In genomic region chr1:67618285-67619018, GRCh38 we compare ENCODE assay signal across 9 cellular contexts.
DNase-seq lines count a peak whose midpoint lies in the region; ATAC-seq and TF ChIP-seq lines count a peak whose summit lies in the region.
"Had no signal": no experiment of that assay in that cellular context is flagged by ENCODE, and none has a peak within 500 bp of the region (broad histone marks: within the 10 kb centered on the region; RNA-seq: fewer than 3 reads in every experiment).

No MANE protein-coding gene starts in this region.

- 25 to 40% methylated on average over 8 to 14 of the region's 14 CpGs for WGBS in transverse colon (ENCODE audit: low coverage in 1 of 2), 2 donors

- peak overlapping the region; percentile 54 for H3K27ac Mint-ChIP-seq in mesothelial cell of epicardium
- H3K27ac Mint-ChIP-seq in CD8-positive, alpha-beta memory T cell, result no peak overlapping the region
- no peak overlapping the region for H3K27ac Mint-ChIP-seq in activated T-helper 1 cell treated with anti-CD3 and anti-CD28 coated beads, Interleukin-12 subunit alpha, Interleukin-12 subunit beta, Interleukin-2, Interleukin-4 antibody, amounts not matched to agents 30 ng/mL and 10 ng/mL and 1 ng/mL, durations not matched to agents 14 hours and 24 hours and 36 hours
- H3K27ac Mint-ChIP-seq: IgD-negative memory B cell had no signal

- H3K27me3 ChIP-seq in Panc1 (ENCODE audit: control insufficient read depth, insufficient read depth, low read length) (no peaks in the 10 kb centered on the region), transverse colon (no peaks in the 10 kb centered on the region)
- no peaks in the 10 kb centered on the region for H3K27me3 ChIP-seq in CD8-positive, alpha-beta memory T cell (ENCODE audit: insufficient read depth, low read length, poor library complexity, severe bottlenecking)

- BruUV-seq in Panc1 (replicated peaks; lab: Mats Ljungman, UMichigan), result no TSS peak

- H3K36me3 Mint-ChIP-seq in mesothelial cell of epicardium, result no peaks in the 10 kb centered on the region
- no peaks in the 10 kb centered on the region for H3K36me3 Mint-ChIP-seq in CD8-positive, alpha-beta memory T cell
- no peaks in the 10 kb centered on the region for H3K36me3 Mint-ChIP-seq in activated T-helper 1 cell treated with anti-CD3 and anti-CD28 coated beads, Interleukin-12 subunit alpha, Interleukin-12 subunit beta, Interleukin-2, Interleukin-4 antibody, amounts not matched to agents 30 ng/mL and 10 ng/mL and 1 ng/mL, durations not matched to agents 14 hours and 24 hours and 36 hours (ENCODE audit: low read depth)
- H3K36me3 Mint-ChIP-seq: IgD-negative memory B cell had no signal

- TF ChIP-seq CTCF in Panc1 (IDR thresholded peaks at IDR 0.05) (no peak), epithelial cell of esophagus (IDR thresholded peaks at IDR 0.05; ENCODE audit: insufficient read depth, low read depth, low read length, missing control alignments) (no peak), mesothelial cell of epicardium (IDR thresholded peaks at IDR 0.05; ENCODE audit: unreplicated experiment) (no peak), transverse colon (IDR thresholded peaks at IDR 0.05) (no peak)

- H3K4me3 ChIP-seq in Panc1 (ENCODE audit: low read depth in 2 of 2, low read length in 2 of 2) (peak overlapping the region in 1 of 2 experiments; percentile 33; a peak in 3 of 4 replicates), epithelial cell of esophagus (ENCODE audit: low read length) (peak overlapping the region; percentile 7), transverse colon (no peak overlapping the region)
- H3K4me3 ChIP-seq in CD8-positive, alpha-beta memory T cell (ENCODE audit: low read length), result no peak overlapping the region

- TF ChIP-seq POLR2A in transverse colon (IDR thresholded peaks at IDR 0.05), result no peak

- H3K4me1 ChIP-seq in Panc1 (ENCODE audit: control insufficient read depth, insufficient read depth, low read length) (peaks cover 25% of the 10 kb centered on the region), transverse colon (peaks cover 0 to 3% (median 1%) of the 10 kb centered on the region in 4 donors)
- H3K4me1 ChIP-seq in CD8-positive, alpha-beta memory T cell (ENCODE audit: insufficient read depth, low read length), result no peaks in the 10 kb centered on the region

- no peak overlapping the region for H3K4me3 Mint-ChIP-seq in mesothelial cell of epicardium
- peak overlapping the region in 1 of 7 donors; percentile 16 for H3K4me3 Mint-ChIP-seq in CD8-positive, alpha-beta memory T cell
- no peak overlapping the region for H3K4me3 Mint-ChIP-seq in activated T-helper 1 cell treated with anti-CD3 and anti-CD28 coated beads, Interleukin-12 subunit alpha, Interleukin-12 subunit beta, Interleukin-2, Interleukin-4 antibody, amounts not matched to agents 30 ng/mL and 10 ng/mL and 1 ng/mL, durations not matched to agents 14 hours and 24 hours and 36 hours
- H3K4me3 Mint-ChIP-seq: IgD-negative memory B cell had no signal

- H3K27ac ChIP-seq in Panc1 (ENCODE audit: low read length), result peak overlapping the region; percentile 89
- peak overlapping the region; percentile 39 to 70 (median 64) for H3K27ac ChIP-seq in transverse colon
- H3K27ac ChIP-seq in CD8-positive, alpha-beta memory T cell (ENCODE audit: low read depth, low read length), result no peak overlapping the region

- H3K36me3 ChIP-seq in Panc1 (ENCODE audit: control insufficient read depth, insufficient read depth, low read length), result no peaks in the 10 kb centered on the region
- no peaks in the 10 kb centered on the region for H3K36me3 ChIP-seq in transverse colon
- H3K36me3 ChIP-seq in CD8-positive, alpha-beta memory T cell (ENCODE audit: insufficient read depth, low read length), result no peaks in the 10 kb centered on the region

- DNase-seq in Panc1 (ENCODE audit: low read depth, low spot score), result peak; percentile 58
- DNase-seq in epithelial cell of esophagus (ENCODE audit: low read depth), result peak; percentile 96
- DNase-seq in mesothelial cell of epicardium (ENCODE audit: low spot score in 2 of 2, unreplicated experiment in 2 of 2), result no peak
- DNase-seq in transverse colon, result peak; percentile 31
- no peak for DNase-seq in KG1 (lab: John Stamatoyannopoulos, UW)
- DNase-seq in CD8-positive, alpha-beta memory T cell, result no peak
- no peak for DNase-seq in activated T-helper 1 cell treated with anti-CD3 and anti-CD28 coated beads, Interleukin-12 subunit alpha, Interleukin-12 subunit beta, Interleukin-2, Interleukin-4 antibody, amounts not matched to agents 30 ng/mL and 10 ng/mL and 1 ng/mL, durations not matched to agents 14 hours and 24 hours and 36 hours (ENCODE audit: low spot score)
- DNase-seq: effector CD4-positive, alpha-beta T cell had no signal

- TF ChIP-seq EP300 in transverse colon (IDR thresholded peaks at IDR 0.05; ENCODE audit: low read depth), result no peak

- intact Hi-C loops in Panc1 (cut with micrococcal nuclease; ENCODE audit: unreplicated experiment) (no loop called here), transverse colon (cut with DNase I; ENCODE audit: low total_unique reads) (no loop called here)
- intact Hi-C loops in activated T-helper 1 cell treated with anti-CD3 and anti-CD28 coated beads, Interleukin-12 subunit alpha, Interleukin-12 subunit beta, Interleukin-2, Interleukin-4 antibody, amounts not matched to agents 30 ng/mL and 10 ng/mL and 1 ng/mL, durations not matched to agents 14 hours and 24 hours and 36 hours (cut with micrococcal nuclease), result no loop called here

- peaks cover 3% of the 10 kb centered on the region for H3K4me1 Mint-ChIP-seq in mesothelial cell of epicardium
- no peaks in the 10 kb centered on the region for H3K4me1 Mint-ChIP-seq in CD8-positive, alpha-beta memory T cell
- no peaks in the 10 kb centered on the region for H3K4me1 Mint-ChIP-seq in activated T-helper 1 cell treated with anti-CD3 and anti-CD28 coated beads, Interleukin-12 subunit alpha, Interleukin-12 subunit beta, Interleukin-2, Interleukin-4 antibody, amounts not matched to agents 30 ng/mL and 10 ng/mL and 1 ng/mL, durations not matched to agents 14 hours and 24 hours and 36 hours (ENCODE audit: low read depth)
- H3K4me1 Mint-ChIP-seq: IgD-negative memory B cell had no signal

- in situ Hi-C loops in Panc1 (cut with HindIII; ENCODE audit: low pct_unique_long_range_greater_than_20kb, low sequenced_read_pairs) (no loop called here), transverse colon (cut with MboI; ENCODE audit: low pct_ligation_motif_present in 1 of 4, low pct_unique_long_range_greater_than_20kb in 1 of 4, low sequenced_read_pairs in 3 of 4) (no loop called here)

- CTCF ChIA-PET in Panc1 (lab: Charles Lee), result interaction anchor here (0.6 to 0.9 kb wide), 2 partner anchors 58 to 67 kb away, joined by 3 to 4 read pairs; partner anchors contain the start of gene GADD45A
- CTCF ChIA-PET in CD8-positive, alpha-beta memory T cell (lab: Charles Lee), result no interaction called here

- H3K9me3 Mint-ChIP-seq in mesothelial cell of epicardium, result peaks cover 5% of the 10 kb centered on the region
- H3K9me3 Mint-ChIP-seq in CD8-positive, alpha-beta memory T cell, result no peaks in the 10 kb centered on the region
- H3K9me3 Mint-ChIP-seq in activated T-helper 1 cell treated with anti-CD3 and anti-CD28 coated beads, Interleukin-12 subunit alpha, Interleukin-12 subunit beta, Interleukin-2, Interleukin-4 antibody, amounts not matched to agents 30 ng/mL and 10 ng/mL and 1 ng/mL, durations not matched to agents 14 hours and 24 hours and 36 hours, result no peaks in the 10 kb centered on the region

- ATAC-seq in Panc1, result peak; percentile 86

- no peaks in the 10 kb centered on the region for H3K27me3 Mint-ChIP-seq in mesothelial cell of epicardium (ENCODE audit: low read depth)
- H3K27me3 Mint-ChIP-seq in CD8-positive, alpha-beta memory T cell, result peaks cover 14 to 55% of the 10 kb centered on the region in 2 donors
- H3K27me3 Mint-ChIP-seq in activated T-helper 1 cell treated with anti-CD3 and anti-CD28 coated beads, Interleukin-12 subunit alpha, Interleukin-12 subunit beta, Interleukin-2, Interleukin-4 antibody, amounts not matched to agents 30 ng/mL and 10 ng/mL and 1 ng/mL, durations not matched to agents 14 hours and 24 hours and 36 hours (ENCODE audit: insufficient read depth), result peaks cover 5% of the 10 kb centered on the region

- H3K9me3 ChIP-seq in Panc1 (ENCODE audit: control insufficient read depth, insufficient read depth, low read depth, low read length), result no peaks in the 10 kb centered on the region
- H3K9me3 ChIP-seq in transverse colon, result no peaks in the 10 kb centered on the region
- no peaks in the 10 kb centered on the region for H3K9me3 ChIP-seq in CD8-positive, alpha-beta memory T cell (ENCODE audit: low read length)

- POLR2A ChIA-PET in Panc1 (lab: Charles Lee), result interaction anchor here (0.9 to 1.9 kb wide), 2 partner anchors 47 to 67 kb away, joined by 4 to 8 read pairs; partner anchors contain the start of gene GADD45A
- POLR2A ChIA-PET in CD8-positive, alpha-beta memory T cell (lab: Charles Lee), result no interaction called here

Comparison
In these comparisons a context has a peak if more than half of its experiments do, and no peak if none do; other contexts are left out.
1. DNase-seq: peak in Panc1 (single experiment), epithelial cell of esophagus (single experiment) and transverse colon (single experiment); none in mesothelial cell of epicardium (0 of 2), KG1 (single experiment), CD8-positive, alpha-beta memory T cell (0 of 5) and activated T-helper 1 cell treated with anti-CD3 and anti-CD28 coated beads, Interleukin-12 subunit alpha, Interleukin-12 subunit beta, Interleukin-2, Interleukin-4 antibody, amounts not matched to agents 30 ng/mL and 10 ng/mL and 1 ng/mL, durations not matched to agents 14 hours and 24 hours and 36 hours (single experiment).